32 cellular contexts compared by ENCODE assay signal in the genomic region with DNA sequence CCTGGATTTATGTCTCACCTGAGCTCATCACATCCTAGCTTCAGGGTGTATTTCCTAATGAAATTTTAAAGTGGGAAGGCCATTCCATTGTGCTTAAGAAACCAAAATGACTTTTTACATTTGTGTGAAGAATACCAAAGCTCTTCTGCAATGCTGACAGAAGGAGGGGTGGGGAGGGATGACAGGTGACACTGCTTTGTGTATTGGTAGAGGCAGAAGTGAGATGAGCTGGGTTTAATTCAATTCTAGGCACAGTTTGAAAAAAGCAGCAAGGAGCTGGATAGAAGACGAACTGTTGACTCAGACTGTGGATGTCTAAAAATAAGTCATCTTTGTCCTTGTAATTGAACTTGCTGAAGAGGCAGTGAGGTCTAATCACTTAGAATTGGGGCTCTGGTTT.
"Had no signal": no experiment of that assay in that cellular context is flagged by ENCODE, and none has a peak within 500 bp of the region (broad histone marks: within the 10 kb centered on the region; RNA-seq: fewer than 3 reads in every experiment).

No MANE protein-coding gene starts in this region.

- H3K4me1 Mint-ChIP-seq: activated naive CD4-positive, alpha-beta T cell treated with anti-CD3 and anti-CD28 coated beads, Interleukin-2, amount 10 ng/mL, durations not matched to agents 7 days and 5 days; activated naive CD4-positive, alpha-beta T cell treated with anti-CD3 and anti-CD28 coated beads, Interleukin-2, amount 50 U/mL, for 24 hours; activated naive CD8-positive, alpha-beta T cell treated with anti-CD3 and anti-CD28 coated beads for 36 hours; activated naive CD8-positive, alpha-beta T cell treated with anti-CD3 and anti-CD28 coated beads, Interleukin-2, amount 10 ng/mL, durations not matched to agents 7 days and 5 days; activated naive CD8-positive, alpha-beta T cell treated with anti-CD3 and anti-CD28 coated beads, Interleukin-2, amount 50 U/mL, for 24 hours; activated T-helper 17 cell treated with anti-CD3 and anti-CD28 coated beads, Interleukin-2, amount 50 U/mL, for 72 hours; central memory CD8-positive, alpha-beta T cell had no signal

- DNase-seq: activated effector memory CD4-positive, alpha-beta T cell treated with anti-CD3 and anti-CD28 coated beads, Interleukin-2, amount 50 U/mL, for 16 hours; activated effector memory CD4-positive, alpha-beta T cell treated with Interleukin-2 at 50 U/mL for 16 hours; activated gamma-delta T cell; activated gamma-delta T cell treated with Interleukin-2 at 50 U/mL for 16 hours; activated naive CD4-positive, alpha-beta T cell; activated naive CD4-positive, alpha-beta T cell treated with anti-CD3 and anti-CD28 coated beads for 36 hours; activated naive CD4-positive, alpha-beta T cell treated with anti-CD3 and anti-CD28 coated beads, Interleukin-2, amount 10 ng/mL, durations not matched to agents 7 days and 5 days; activated naive CD4-positive, alpha-beta T cell treated with anti-CD3 and anti-CD28 coated beads, Interleukin-2, amount 50 U/mL, for 16 hours; activated naive CD4-positive, alpha-beta T cell treated with Interleukin-2 at 50 U/mL for 16 hours; activated naive CD8-positive, alpha-beta T cell treated with anti-CD3 and anti-CD28 coated beads for 36 hours; activated naive CD8-positive, alpha-beta T cell treated with anti-CD3 and anti-CD28 coated beads, Interleukin-2, amount 10 ng/mL, durations not matched to agents 7 days and 5 days; activated naive CD8-positive, alpha-beta T cell treated with anti-CD3 and anti-CD28 coated beads, Interleukin-2, amount 50 U/mL, for 24 hours; activated T-cell treated with anti-CD3 and anti-CD28 coated beads, Interleukin-2, amount 50 U/mL, for 1 hour; activated T-cell treated with anti-CD3 and anti-CD28 coated beads, Interleukin-2, amount 50 U/mL, for 24 hours; activated T-cell treated with anti-CD3 and anti-CD28 coated beads, Interleukin-2, amount 50 U/mL, for 4 hours; activated T-cell treated with anti-CD3 and anti-CD28 coated beads, Interleukin-2, amount 50 U/mL, for 48 hours; activated T-cell treated with anti-CD3 and anti-CD28 coated beads, Interleukin-2, amount 50 U/mL, for 72 hours; adrenal gland; amniotic stem cell; anterior cingulate cortex; aorta; body of pancreas; brain microvascular endothelial cell; central memory CD4-positive, alpha-beta T cell; cerebellar nuclear complex had no signal

- H3K9me3 Mint-ChIP-seq: activated naive CD4-positive, alpha-beta T cell treated with anti-CD3 and anti-CD28 coated beads for 36 hours; activated naive CD4-positive, alpha-beta T cell treated with anti-CD3 and anti-CD28 coated beads, Interleukin-2, amount 10 ng/mL, durations not matched to agents 7 days and 5 days; activated naive CD4-positive, alpha-beta T cell treated with anti-CD3 and anti-CD28 coated beads, Interleukin-2, amount 50 U/mL, for 24 hours; activated naive CD4-positive, alpha-beta T cell treated with anti-CD3 and anti-CD28 coated beads, Interleukin-2, amount 50 U/mL, for 72 hours; activated naive CD8-positive, alpha-beta T cell treated with anti-CD3 and anti-CD28 coated beads for 36 hours; activated naive CD8-positive, alpha-beta T cell treated with anti-CD3 and anti-CD28 coated beads, Interleukin-2, amount 10 ng/mL, durations not matched to agents 7 days and 5 days; activated naive CD8-positive, alpha-beta T cell treated with anti-CD3 and anti-CD28 coated beads, Interleukin-2, amount 50 U/mL, for 24 hours; activated T-cell treated with anti-CD3 and anti-CD28 coated beads, Interleukin-2, amount 50 U/mL, for 24 hours; activated T-cell treated with anti-CD3 and anti-CD28 coated beads, Interleukin-2, amount 50 U/mL, for 4 hours; activated T-helper 1 cell treated with anti-CD3 and anti-CD28 coated beads, Interleukin-12 subunit alpha, Interleukin-12 subunit beta, Interleukin-2, Interleukin-4 antibody, amounts not matched to agents 30 ng/mL and 10 ng/mL and 1 ng/mL, durations not matched to agents 14 hours and 24 hours and 36 hours; activated T-helper 17 cell treated with anti-CD3 and anti-CD28 coated beads, Interleukin-2, amount 50 U/mL, for 72 hours; activated T-helper 2 cell treated with anti-CD3 and anti-CD28 coated beads, Interferon-gamma antibody, Interleukin-2, Interleukin-4, amounts not matched to agents 10 μg/mL and 5 μg/mL and 100 μg/mL, durations not matched to agents 14 hours and 24 hours and 36 hours had no signal

- H3K27ac Mint-ChIP-seq: activated naive CD4-positive, alpha-beta T cell treated with anti-CD3 and anti-CD28 coated beads for 36 hours; activated naive CD4-positive, alpha-beta T cell treated with anti-CD3 and anti-CD28 coated beads, Interleukin-2, amount 10 ng/mL, durations not matched to agents 7 days and 5 days; activated naive CD4-positive, alpha-beta T cell treated with anti-CD3 and anti-CD28 coated beads, Interleukin-2, amount 50 U/mL, for 24 hours; activated naive CD4-positive, alpha-beta T cell treated with anti-CD3 and anti-CD28 coated beads, Interleukin-2, amount 50 U/mL, for 72 hours; activated naive CD8-positive, alpha-beta T cell; activated naive CD8-positive, alpha-beta T cell treated with anti-CD3 and anti-CD28 coated beads for 36 hours; activated naive CD8-positive, alpha-beta T cell treated with anti-CD3 and anti-CD28 coated beads, Interleukin-2, amount 10 ng/mL, durations not matched to agents 7 days and 5 days; activated naive CD8-positive, alpha-beta T cell treated with anti-CD3 and anti-CD28 coated beads, Interleukin-2, amount 50 U/mL, for 24 hours; activated T-cell treated with anti-CD3 and anti-CD28 coated beads, Interleukin-2, amount 50 U/mL, for 24 hours; activated T-cell treated with anti-CD3 and anti-CD28 coated beads, Interleukin-2, amount 50 U/mL, for 72 hours; activated T-helper 1 cell treated with anti-CD3 and anti-CD28 coated beads, Interleukin-12 subunit alpha, Interleukin-12 subunit beta, Interleukin-2, Interleukin-4 antibody, amounts not matched to agents 30 ng/mL and 10 ng/mL and 1 ng/mL, durations not matched to agents 14 hours and 24 hours and 36 hours; activated T-helper 17 cell treated with anti-CD3 and anti-CD28 coated beads, Interleukin-2, amount 50 U/mL, for 72 hours; activated T-helper 2 cell treated with anti-CD3 and anti-CD28 coated beads, Interferon-gamma antibody, Interleukin-2, Interleukin-4, amounts not matched to agents 10 μg/mL and 5 μg/mL and 100 μg/mL, durations not matched to agents 14 hours and 24 hours and 36 hours had no signal

- H3K27me3 Mint-ChIP-seq: activated naive CD4-positive, alpha-beta T cell treated with anti-CD3 and anti-CD28 coated beads, Interleukin-2, amount 10 ng/mL, durations not matched to agents 7 days and 5 days; activated naive CD8-positive, alpha-beta T cell treated with anti-CD3 and anti-CD28 coated beads for 36 hours; activated naive CD8-positive, alpha-beta T cell treated with anti-CD3 and anti-CD28 coated beads, Interleukin-2, amount 10 ng/mL, durations not matched to agents 7 days and 5 days; activated naive CD8-positive, alpha-beta T cell treated with anti-CD3 and anti-CD28 coated beads, Interleukin-2, amount 50 U/mL, for 24 hours; activated T-cell treated with anti-CD3 and anti-CD28 coated beads, Interleukin-2, amount 50 U/mL, for 24 hours; central memory CD8-positive, alpha-beta T cell had no signal

- H3K36me3 Mint-ChIP-seq: activated naive CD4-positive, alpha-beta T cell treated with anti-CD3 and anti-CD28 coated beads, Interleukin-2, amount 10 ng/mL, durations not matched to agents 7 days and 5 days; activated naive CD4-positive, alpha-beta T cell treated with anti-CD3 and anti-CD28 coated beads, Interleukin-2, amount 50 U/mL, for 24 hours; activated naive CD4-positive, alpha-beta T cell treated with anti-CD3 and anti-CD28 coated beads, Interleukin-2, amount 50 U/mL, for 72 hours; activated naive CD8-positive, alpha-beta T cell; activated naive CD8-positive, alpha-beta T cell treated with anti-CD3 and anti-CD28 coated beads for 36 hours; activated naive CD8-positive, alpha-beta T cell treated with anti-CD3 and anti-CD28 coated beads, Interleukin-2, amount 10 ng/mL, durations not matched to agents 7 days and 5 days had no signal

- H3K4me3 Mint-ChIP-seq: activated naive CD4-positive, alpha-beta T cell treated with anti-CD3 and anti-CD28 coated beads for 36 hours; activated naive CD4-positive, alpha-beta T cell treated with anti-CD3 and anti-CD28 coated beads, Interleukin-2, amount 10 ng/mL, durations not matched to agents 7 days and 5 days; activated naive CD4-positive, alpha-beta T cell treated with anti-CD3 and anti-CD28 coated beads, Interleukin-2, amount 50 U/mL, for 24 hours; activated naive CD8-positive, alpha-beta T cell; activated naive CD8-positive, alpha-beta T cell treated with anti-CD3 and anti-CD28 coated beads for 36 hours; activated naive CD8-positive, alpha-beta T cell treated with anti-CD3 and anti-CD28 coated beads, Interleukin-2, amount 10 ng/mL, durations not matched to agents 7 days and 5 days; activated naive CD8-positive, alpha-beta T cell treated with anti-CD3 and anti-CD28 coated beads, Interleukin-2, amount 50 U/mL, for 24 hours; activated T-cell treated with anti-CD3 and anti-CD28 coated beads, Interleukin-2, amount 50 U/mL, for 24 hours; activated T-cell treated with anti-CD3 and anti-CD28 coated beads, Interleukin-2, amount 50 U/mL, for 4 hours; activated T-cell treated with anti-CD3 and anti-CD28 coated beads, Interleukin-2, amount 50 U/mL, for 72 hours; activated T-helper 1 cell treated with anti-CD3 and anti-CD28 coated beads, Interleukin-12 subunit alpha, Interleukin-12 subunit beta, Interleukin-2, Interleukin-4 antibody, amounts not matched to agents 30 ng/mL and 10 ng/mL and 1 ng/mL, durations not matched to agents 14 hours and 24 hours and 36 hours; activated T-helper 17 cell treated with anti-CD3 and anti-CD28 coated beads, Interleukin-2, amount 50 U/mL, for 72 hours; central memory CD8-positive, alpha-beta T cell had no signal
